In genomic region chr21:38712076-38712475, GRCh38 we compare ENCODE assay signal across 9 cellular contexts.
A peak's percentile ranks its signal among the peaks of the same experiment; 100 is the strongest.
DNase-seq lines count a peak whose midpoint lies in the region; ATAC-seq, FAIRE-seq and TF ChIP-seq lines count a peak whose summit lies in the region.
"Had no signal": no experiment of that assay in that cellular context is flagged by ENCODE, and none has a peak within 500 bp of the region (broad histone marks: within the 10 kb centered on the region; RNA-seq: fewer than 3 reads in every experiment).

No MANE protein-coding gene starts in this region.

- no peak overlapping the region for H3K4me3 ChIP-seq in AG04449 (ENCODE audit: low read depth, low read length)
- H3K4me3 ChIP-seq in dorsolateral prefrontal cortex, result no peak overlapping the region
- no peak overlapping the region for H3K4me3 ChIP-seq in prostate gland

- FAIRE-seq in H54 (lab: Jason Lieb, UNC), result no peak
- FAIRE-seq: colon had no signal

- TF ChIP-seq POLR2A in H54 (IDR thresholded peaks at IDR 0.05; ENCODE audit: low read depth, low read length), result no peak
- TF ChIP-seq POLR2A in prostate gland (IDR thresholded peaks at IDR 0.05), result no peak

- intact Hi-C loops in dorsolateral prefrontal cortex (cut with DNase I) (no loop called here), prostate gland (cut with DNase I) (no loop called here)

- H3K27me3 ChIP-seq in dorsolateral prefrontal cortex, result peaks cover 0 to 4% (median 0%) of the 10 kb centered on the region in 45 donors
- no peaks in the 10 kb centered on the region for H3K27me3 ChIP-seq in prostate gland (replicated peaks; ENCODE audit: insufficient read depth)

- H3K4me1 ChIP-seq in prostate gland (replicated peaks), result no peaks in the 10 kb centered on the region

- WGBS in prostate gland, result 85% methylated on average over 1 of the region's 1 CpG

- DNase-seq in AG04449 (ENCODE audit: low read depth, low spot score) (no peak), H54 (ENCODE audit: insufficient read length, low spot score) (peak; percentile 26), NCI-H748 treated with DMSO at 0.1 percent for 48 hours (lab: John Stamatoyannopoulos, UW) (peak; percentile 66), dorsolateral prefrontal cortex (peak in 1 of 10 donors; percentile 29), prostate gland (ENCODE audit: low spot score) (peak; percentile 16), GM20000 (ENCODE audit: low spot score) (no peak)

- no peaks in the 10 kb centered on the region for H3K9me3 ChIP-seq in prostate gland

- H3K27ac ChIP-seq in dorsolateral prefrontal cortex (no peak overlapping the region), prostate gland (no peak overlapping the region)

- no peaks in the 10 kb centered on the region for H3K36me3 ChIP-seq in prostate gland

- POLR2A ChIA-PET in AG04449 (lab: Yijun Ruan, JAX), result no interaction called here

- CTCF ChIA-PET in AG04449 (lab: Yijun Ruan, JAX), result interaction anchor here (0.7 to 2.2 kb wide), 27 partner anchors 9 to 456 kb away, joined by 3 to 14 read pairs (median 3); no protein-coding TSS in a partner anchor

- ATAC-seq in GM18867 (IDR thresholded peaks at IDR 0.05; ENCODE audit: unreplicated experiment) (no peak), GM21529 (IDR thresholded peaks at IDR 0.05; ENCODE audit: unreplicated experiment) (no peak)

- peak; percentile 49 for TF ChIP-seq CTCF in AG04449 (IDR thresholded peaks at IDR 0.05; ENCODE audit: insufficient read depth, low read length, missing control alignments)
- TF ChIP-seq CTCF in dorsolateral prefrontal cortex (IDR thresholded peaks at IDR 0.05 in 54 of 56, conservative IDR thresholded peaks at IDR 0.05 in 2 of 56; ENCODE audit: low read depth in 1 of 56, partially characterized antibody in 56 of 56), result peak in 46 of 56 donors; percentile 12 to 56 (median 30)
- TF ChIP-seq CTCF in prostate gland (IDR thresholded peaks at IDR 0.05), result peak in 3 of 4 experiments; percentile 36 to 43 (median 41)
- no peak for TF ChIP-seq CTCF in GM20000 (IDR thresholded peaks at IDR 0.05; ENCODE audit: extremely low read depth, missing control alignments)

Comparison
In these comparisons a context has a peak if more than half of its experiments do, and no peak if none do; other contexts are left out.
1. DNase-seq: peak in H54 (single experiment), NCI-H748 treated with DMSO at 0.1 percent for 48 hours (single experiment) and prostate gland (single experiment); none in AG04449 (single experiment) and GM20000 (single experiment).